1 cellular context compared by ENCODE assay signal in genomic region chr9:127447416-127448111, GRCh38.
TF ChIP-seq lines count a peak whose summit lies in the region.

No MANE protein-coding gene starts in this region.

TF ChIP-seq in H1, 55 proteins besides CTCF, POLR2A, EP300 and RAD21:
- TF ChIP-seq ZNF274 (IDR thresholded peaks at IDR 0.05; ENCODE audit: borderline replicate concordance, extremely low read depth, low read length) (no peak), YY1 (IDR thresholded peaks at IDR 0.05; ENCODE audit: low read depth, low read length) (0 out of 2 replicates have a peak, but pooled peaks have one; percentile 27), BCL11A (IDR thresholded peaks at IDR 0.05; ENCODE audit: low read depth in 2 of 2, low read length in 2 of 2) (no peak), SP1 (IDR thresholded peaks at IDR 0.05; ENCODE audit: low read depth, low read length) (no peak), CREB1 (IDR thresholded peaks at IDR 0.05) (peak; percentile 81), SIN3A (conservative IDR thresholded peaks at IDR 0.05 in 1 of 2, IDR thresholded peaks at IDR 0.05 in 1 of 2; ENCODE audit: low read depth in 1 of 2, low read length in 2 of 2) (no peak), HDAC6 (IDR thresholded peaks at IDR 0.05; ENCODE audit: low read depth, low read length) (no peak), ATF2 (IDR thresholded peaks at IDR 0.05; ENCODE audit: low read length) (peak; percentile 77; the same call in 1 of the 2 replicates)
